In the genomic region with DNA sequence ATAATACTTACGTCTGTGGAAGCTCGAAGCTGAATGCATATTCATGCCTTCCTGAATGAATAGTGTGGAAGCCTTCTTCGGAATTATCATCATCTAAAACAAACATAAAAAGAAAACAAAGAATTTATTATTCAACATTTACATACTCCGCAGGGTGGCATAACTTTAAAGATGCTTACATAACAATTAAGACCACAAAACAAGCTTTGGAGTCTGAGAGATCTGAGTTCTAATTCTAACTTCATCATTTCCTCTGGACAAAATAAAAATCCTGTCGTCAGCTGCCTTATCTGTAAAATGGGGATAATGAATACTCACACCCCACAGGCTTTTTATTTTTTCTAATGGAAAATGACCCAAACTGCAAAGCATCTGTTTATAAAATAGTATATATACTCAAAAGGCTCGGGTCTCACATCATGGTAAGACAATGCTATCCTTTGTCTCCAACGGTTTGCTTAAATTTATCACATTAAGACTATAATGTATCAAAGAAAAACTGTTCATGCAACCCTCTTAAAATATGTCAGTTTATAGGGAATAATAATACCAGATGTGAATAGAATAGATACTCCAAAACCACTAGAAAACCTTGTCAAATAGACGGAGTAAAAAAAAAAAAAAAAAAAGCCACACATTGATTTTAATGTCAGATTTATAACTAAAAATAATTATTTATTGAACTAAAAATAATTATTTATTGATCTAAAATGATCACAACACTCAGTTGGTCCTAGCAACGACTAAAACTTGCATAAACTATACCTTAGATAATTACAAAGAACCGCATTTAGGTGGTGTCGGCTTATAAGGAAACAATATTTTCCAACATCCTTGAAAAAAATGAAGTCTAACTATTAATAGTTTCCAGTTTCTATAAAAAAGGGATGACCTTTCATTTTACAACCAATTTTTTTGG, we compare ENCODE assay signal across 8 cellular contexts. TPM values are rescaled to one million over a fixed set of nuclear protein-coding genes. Genes with fewer than 3 reads are reported as not detected.
DNase-seq lines count a peak whose midpoint lies in the region; ATAC-seq and TF ChIP-seq lines count a peak whose summit lies in the region.

No MANE protein-coding gene starts in this region.

- H3K36me3 ChIP-seq in left lung (peaks cover 3 to 41% of the 10 kb centered on the region in 2 donors), transverse colon (peaks cover 0 to 36% (median 14%) of the 10 kb centered on the region in 4 donors)

- H3K27me3 ChIP-seq in left lung (no peaks in the 10 kb centered on the region), transverse colon (no peaks in the 10 kb centered on the region)

- H3K27me3 Mint-ChIP-seq in stimulated activated naive CD8-positive, alpha-beta T cell treated with anti-CD3 and anti-CD28 coated beads, Interleukin-15, Interleukin-2, amounts not matched to agents 100 ng/mL and 50 ng/mL, for 24 hours = no peaks in the 10 kb centered on the region
- no peaks in the 10 kb centered on the region for H3K27me3 Mint-ChIP-seq in activated naive CD8-positive, alpha-beta T cell treated with anti-CD3 and anti-CD28 coated beads, Interleukin-2, amount 10 ng/mL, durations not matched to agents 7 days and 5 days

- no peak for DNase-seq in stimulated activated naive CD8-positive, alpha-beta T cell treated with anti-CD3 and anti-CD28 coated beads, Interleukin-15, Interleukin-2, amounts not matched to agents 100 U/mL and 50 U/mL, for 24 hours
- no peak for DNase-seq in activated naive CD8-positive, alpha-beta T cell treated with anti-CD3 and anti-CD28 coated beads, Interleukin-2, amount 10 ng/mL, durations not matched to agents 7 days and 5 days
- DNase-seq in left lung = no peak
- no peak for DNase-seq in transverse colon
- DNase-seq in amygdala (lab: John Stamatoyannopoulos, UW) = no peak
- no peak for DNase-seq in NCI-H2196 (lab: John Stamatoyannopoulos, UW; ENCODE audit: unreplicated experiment)

- TF ChIP-seq CTCF in left lung (IDR thresholded peaks at IDR 0.05) = no peak
- no peak for TF ChIP-seq CTCF in transverse colon (IDR thresholded peaks at IDR 0.05)

- H3K4me3 ChIP-seq in left lung = peak overlapping the region; percentile 63 to 76
- peak overlapping the region; percentile 48 to 92 (median 70) for H3K4me3 ChIP-seq in transverse colon

- 17 to 21% methylated on average over 11 of the region's 11 CpGs for WGBS in transverse colon (ENCODE audit: low coverage in 1 of 2), 2 donors

- H3K27ac ChIP-seq in left lung (peak overlapping the region; percentile 99 to 100), transverse colon (peak overlapping the region; percentile 97 to 99 (median 98))

- intact Hi-C loops in left lung (cut with DNase I) = no loop called here
- intact Hi-C loops in transverse colon (cut with DNase I; ENCODE audit: low total_unique reads) = no loop called here

- H3K27ac Mint-ChIP-seq in stimulated activated naive CD8-positive, alpha-beta T cell treated with anti-CD3 and anti-CD28 coated beads, Interleukin-15, Interleukin-2, amounts not matched to agents 100 ng/mL and 50 ng/mL, for 24 hours = peak overlapping the region; percentile 100
- peak overlapping the region; percentile 100 for H3K27ac Mint-ChIP-seq in activated naive CD8-positive, alpha-beta T cell treated with anti-CD3 and anti-CD28 coated beads, Interleukin-2, amount 10 ng/mL, durations not matched to agents 7 days and 5 days

- H3K4me1 ChIP-seq in left lung (peaks cover 2 to 44% of the 10 kb centered on the region in 2 donors), transverse colon (peaks cover 12 to 38% (median 21%) of the 10 kb centered on the region in 4 donors)

- no peak for TF ChIP-seq POLR2A in transverse colon (IDR thresholded peaks at IDR 0.05)

- H3K9me3 ChIP-seq in left lung (no peaks in the 10 kb centered on the region), transverse colon (no peaks in the 10 kb centered on the region)

- no peak for ATAC-seq in stimulated activated naive CD8-positive, alpha-beta T cell treated with anti-CD3 and anti-CD28 coated beads, Interleukin-15, Interleukin-2, amounts not matched to agents 100 U/mL and 50 U/mL, for 24 hours
- no peak for ATAC-seq in activated naive CD8-positive, alpha-beta T cell treated with anti-CD3 and anti-CD28 coated beads, Interleukin-2, amount 10 ng/mL, durations not matched to agents 7 days and 5 days (ENCODE audit: low read depth)
- ATAC-seq in left lung (no peak), GM19452 (IDR thresholded peaks at IDR 0.05; ENCODE audit: unreplicated experiment) (no peak)

- peaks cover 44% of the 10 kb centered on the region for H3K36me3 Mint-ChIP-seq in stimulated activated naive CD8-positive, alpha-beta T cell treated with anti-CD3 and anti-CD28 coated beads, Interleukin-15, Interleukin-2, amounts not matched to agents 100 ng/mL and 50 ng/mL, for 24 hours (ENCODE audit: low read depth)
- H3K36me3 Mint-ChIP-seq in activated naive CD8-positive, alpha-beta T cell treated with anti-CD3 and anti-CD28 coated beads, Interleukin-2, amount 10 ng/mL, durations not matched to agents 7 days and 5 days = peaks cover 23% of the 10 kb centered on the region

- peak overlapping the region; percentile 95 for H3K4me3 Mint-ChIP-seq in stimulated activated naive CD8-positive, alpha-beta T cell treated with anti-CD3 and anti-CD28 coated beads, Interleukin-15, Interleukin-2, amounts not matched to agents 100 ng/mL and 50 ng/mL, for 24 hours
- peak overlapping the region; percentile 96 for H3K4me3 Mint-ChIP-seq in activated naive CD8-positive, alpha-beta T cell treated with anti-CD3 and anti-CD28 coated beads, Interleukin-2, amount 10 ng/mL, durations not matched to agents 7 days and 5 days

- H3K4me1 Mint-ChIP-seq in stimulated activated naive CD8-positive, alpha-beta T cell treated with anti-CD3 and anti-CD28 coated beads, Interleukin-15, Interleukin-2, amounts not matched to agents 100 ng/mL and 50 ng/mL, for 24 hours (ENCODE audit: low read depth) = peaks cover 51% of the 10 kb centered on the region
- H3K4me1 Mint-ChIP-seq in activated naive CD8-positive, alpha-beta T cell treated with anti-CD3 and anti-CD28 coated beads, Interleukin-2, amount 10 ng/mL, durations not matched to agents 7 days and 5 days = peaks cover 19% of the 10 kb centered on the region

- TF ChIP-seq EP300 in transverse colon (IDR thresholded peaks at IDR 0.05; ENCODE audit: low read depth) = no peak

- in situ Hi-C loops in transverse colon (cut with MboI; ENCODE audit: low pct_ligation_motif_present in 1 of 4, low pct_unique_long_range_greater_than_20kb in 1 of 4, low sequenced_read_pairs in 3 of 4) = loop anchor here in 2 of 4 donors (25.0 kb wide), 2 partner anchors 167 to 267 kb away; no protein-coding TSS in a partner anchor

- POLR2A ChIA-PET in activated naive CD8-positive, alpha-beta T cell treated with anti-CD3 and anti-CD28 coated beads, Interleukin-2, amount 10 ng/mL, durations not matched to agents 7 days and 5 days (lab: Charles Lee) = interaction anchor here (0.7 to 2.2 kb wide), 13 partner anchors 8 to 265 kb away, joined by 3 to 22 read pairs (median 4); no protein-coding TSS in a partner anchor

- no peaks in the 10 kb centered on the region for H3K9me3 Mint-ChIP-seq in stimulated activated naive CD8-positive, alpha-beta T cell treated with anti-CD3 and anti-CD28 coated beads, Interleukin-15, Interleukin-2, amounts not matched to agents 100 ng/mL and 50 ng/mL, for 24 hours
- H3K9me3 Mint-ChIP-seq in activated naive CD8-positive, alpha-beta T cell treated with anti-CD3 and anti-CD28 coated beads, Interleukin-2, amount 10 ng/mL, durations not matched to agents 7 days and 5 days = no peaks in the 10 kb centered on the region

RNA-seq across cellular contexts. Expression of a gene that starts 4.2 kb away (rescaled TPM):
- 10 to 100 TPM; 87.3 to 90.6 TPM for total RNA-seq in activated naive CD8-positive, alpha-beta T cell treated with anti-CD3 and anti-CD28 coated beads, Interleukin-2, amount 10 ng/mL, durations not matched to agents 7 days and 5 days
- total RNA-seq in left lung = 100 to 1,000 TPM in 1 of 2 donors, 10 to 100 TPM in 1; 80.3 to 182 TPM
- total RNA-seq in transverse colon = 10 to 100 TPM; 13.7 to 29.4 (median 27.5) TPM
